Comparison of ENCODE assay signal across 29 cellular contexts in the genomic region with DNA sequence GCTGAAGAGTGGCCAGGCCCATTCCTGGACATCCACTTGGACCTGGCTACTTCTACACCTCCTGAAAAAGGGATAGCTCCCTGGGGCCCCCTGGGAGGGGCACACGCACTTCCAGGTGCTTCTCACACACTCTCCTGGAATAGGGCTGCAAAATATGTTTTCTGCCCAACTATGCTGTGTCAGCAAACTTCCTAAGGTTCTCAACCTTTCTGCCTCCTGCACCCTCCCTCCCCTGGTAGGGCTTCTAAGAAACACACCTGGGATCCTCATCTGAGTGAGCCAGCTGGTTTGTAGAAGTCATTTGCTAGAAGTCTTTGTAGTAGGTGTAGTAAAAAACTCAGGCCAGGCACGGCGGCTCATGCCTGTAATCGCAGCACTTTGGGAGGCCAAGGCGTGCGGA.
"Had no signal": no experiment of that assay in that cellular context is flagged by ENCODE, and none has a peak within 500 bp of the region (broad histone marks: within the 10 kb centered on the region; RNA-seq: fewer than 3 reads in every experiment).

No MANE protein-coding gene starts in this region.

- ATAC-seq: esophagus mucosa; gastrocnemius medialis; heart left ventricle; left cardiac atrium; left lung; mucosa of descending colon; natural killer cell treated with Interleukin-12 subunit alpha and Interleukin-12 subunit beta and Interleukin-15 and Interleukin-18, amount 100 ng/mL, for 72 hours; psoas muscle; right cardiac atrium; stimulated activated effector memory CD8-positive, alpha-beta T cell treated with anti-CD3 and anti-CD28 coated beads, Interleukin-12 subunit alpha, Interleukin-12 subunit beta, amount 100 ng/mL, for 72 hours; upper lobe of right lung had no signal

- H3K9me3 Mint-ChIP-seq: mesothelial cell of epicardium; naive B cell; natural killer cell treated with Interleukin-12 subunit alpha and Interleukin-12 subunit beta and Interleukin-15 and Interleukin-18, amount 100 ng/mL, for 72 hours; stimulated activated effector memory CD8-positive, alpha-beta T cell treated with anti-CD3 and anti-CD28 coated beads, Interleukin-12 subunit alpha, Interleukin-12 subunit beta, amount 100 ng/mL, for 72 hours had no signal

- H3K4me2 ChIP-seq: hepatocyte had no signal

- H3K27me3 Mint-ChIP-seq: naive B cell had no signal

- H3K4me1 Mint-ChIP-seq: mesothelial cell of epicardium; naive B cell; stimulated activated effector memory CD8-positive, alpha-beta T cell treated with anti-CD3 and anti-CD28 coated beads, Interleukin-12 subunit alpha, Interleukin-12 subunit beta, amount 100 ng/mL, for 72 hours had no signal

- DNase-seq: dorsolateral prefrontal cortex; effector CD4-positive, alpha-beta T cell; foreskin fibroblast; gastrocnemius medialis; heart left ventricle; left cardiac atrium; left lung; mesenchymal stem cell; mucosa of descending colon; naive B cell; nucleus accumbens; psoas muscle; right cardiac atrium; sigmoid colon; stimulated activated CD4-positive, alpha-beta T cell treated with anti-CD3 and anti-CD28 coated beads, Interleukin-2, amount 100 ng/mL, for 24 hours; stimulated activated CD4-positive, alpha-beta T cell treated with anti-CD3 and anti-CD28 coated beads, Interleukin-4, amount 100 ng/mL, for 24 hours; stimulated activated naive CD4-positive, alpha-beta T cell treated with Interleukin-2 at 50 U/mL for 16 hours; substantia nigra; upper lobe of right lung; uterus had no signal

- H3K4me1 ChIP-seq: gastrocnemius medialis, heart left ventricle, left lung, psoas muscle, sigmoid colon, tibial nerve, upper lobe of right lung, uterus had no signal

- H3K4me3 Mint-ChIP-seq: mesothelial cell of epicardium; naive B cell; natural killer cell treated with Interleukin-12 subunit alpha and Interleukin-12 subunit beta and Interleukin-15 and Interleukin-18, amount 100 ng/mL, for 72 hours; stimulated activated effector memory CD8-positive, alpha-beta T cell treated with anti-CD3 and anti-CD28 coated beads, Interleukin-12 subunit alpha, Interleukin-12 subunit beta, amount 100 ng/mL, for 72 hours had no signal

- H3K9me3 ChIP-seq: gastrocnemius medialis, heart left ventricle, left lung, mucosa of descending colon, psoas muscle, sigmoid colon, thoracic aorta, tibial nerve, upper lobe of right lung, uterus had no signal

- H3K79me2 ChIP-seq: hepatocyte had no signal

- H2AFZ ChIP-seq: hepatocyte had no signal

- H3K36me3 Mint-ChIP-seq: natural killer cell treated with Interleukin-12 subunit alpha and Interleukin-12 subunit beta and Interleukin-15 and Interleukin-18, amount 100 ng/mL, for 72 hours; stimulated activated effector memory CD8-positive, alpha-beta T cell treated with anti-CD3 and anti-CD28 coated beads, Interleukin-12 subunit alpha, Interleukin-12 subunit beta, amount 100 ng/mL, for 72 hours had no signal

- FAIRE-seq: colon had no signal

- H3K27ac ChIP-seq: dorsolateral prefrontal cortex, epithelial cell of prostate, gastrocnemius medialis, heart left ventricle, hepatocyte, left lung, psoas muscle, sigmoid colon, thoracic aorta, tibial nerve, upper lobe of right lung, uterus had no signal

- H3K27ac Mint-ChIP-seq: mesothelial cell of epicardium; natural killer cell treated with Interleukin-12 subunit alpha and Interleukin-12 subunit beta and Interleukin-15 and Interleukin-18, amount 100 ng/mL, for 72 hours; stimulated activated effector memory CD8-positive, alpha-beta T cell treated with anti-CD3 and anti-CD28 coated beads, Interleukin-12 subunit alpha, Interleukin-12 subunit beta, amount 100 ng/mL, for 72 hours had no signal

- H3K36me3 ChIP-seq: left lung, uterus had no signal

- H3K27me3 ChIP-seq: dorsolateral prefrontal cortex, gastrocnemius medialis, heart left ventricle, hepatocyte, left lung, sigmoid colon, tibial nerve, upper lobe of right lung, uterus had no signal

- H3K4me3 ChIP-seq: dorsolateral prefrontal cortex, gastrocnemius medialis, heart left ventricle, hepatocyte, left lung, mucosa of descending colon, psoas muscle, sigmoid colon, thoracic aorta, tibial nerve, upper lobe of right lung, uterus had no signal
